18 cellular contexts compared by ENCODE assay signal in the genomic region with DNA sequence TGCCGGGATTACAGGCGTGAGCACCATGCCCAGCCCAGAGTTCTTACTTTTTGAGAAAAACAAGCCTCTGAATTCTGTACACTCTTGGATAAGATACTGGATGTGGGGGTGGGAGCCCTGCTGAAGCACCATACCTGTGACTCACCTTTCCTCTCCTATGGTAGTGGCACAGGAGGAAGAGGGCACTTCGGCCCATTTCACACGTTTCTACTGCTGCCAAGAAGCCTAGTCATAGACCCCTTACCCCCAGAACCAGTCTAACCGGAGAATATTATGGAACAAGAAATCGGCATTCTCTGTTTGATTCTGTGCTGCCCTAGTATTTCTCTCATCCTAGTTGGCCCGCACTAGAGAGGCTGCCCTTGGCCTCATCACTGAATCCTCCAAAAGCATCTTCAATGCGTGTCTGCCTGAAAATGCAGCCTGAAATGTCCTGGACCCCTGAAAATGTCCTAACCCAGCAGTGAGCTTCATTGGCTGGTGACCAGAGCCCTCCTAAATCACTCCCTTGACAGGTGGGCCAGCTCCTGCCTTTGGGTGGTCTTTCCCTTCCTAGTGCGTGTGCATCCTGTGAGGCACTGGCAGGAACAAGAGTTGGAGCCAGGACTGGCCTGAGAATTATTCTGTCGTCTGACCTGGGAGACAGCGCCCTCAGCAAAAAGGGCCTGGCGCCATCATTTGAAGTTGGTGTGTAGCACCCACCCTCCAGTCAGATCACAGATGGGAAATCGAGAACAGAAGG.
"Had no signal": no experiment of that assay in that cellular context is flagged by ENCODE, and none has a peak within 500 bp of the region (broad histone marks: within the 10 kb centered on the region; RNA-seq: fewer than 3 reads in every experiment).

No MANE protein-coding gene starts in this region.

- H3K9me3 ChIP-seq: adrenal gland, body of pancreas, pancreas, SK-N-SH, upper lobe of left lung had no signal

- H3K9me3 Mint-ChIP-seq: activated CD4-positive, alpha-beta T cell treated with anti-CD3 and anti-CD28 coated beads, Interleukin-2, amount 10 ng/mL, durations not matched to agents 24 days and 14 days; activated naive CD4-positive, alpha-beta T cell treated with anti-CD3 and anti-CD28 coated beads for 36 hours; activated T-helper 17 cell treated with anti-CD3 and anti-CD28 coated beads, Interleukin-2, amount 50 U/mL, for 72 hours had no signal

- H3K27me3 Mint-ChIP-seq: activated CD4-positive, alpha-beta T cell treated with anti-CD3 and anti-CD28 coated beads, Interleukin-2, amount 10 ng/mL, durations not matched to agents 24 days and 14 days; activated T-helper 17 cell treated with anti-CD3 and anti-CD28 coated beads, Interleukin-2, amount 50 U/mL, for 72 hours had no signal

- DNase-seq: activated CD4-positive, alpha-beta T cell treated with anti-CD3 and anti-CD28 coated beads, Interleukin-2, amount 10 ng/mL, durations not matched to agents 24 days and 14 days; activated naive CD4-positive, alpha-beta T cell treated with anti-CD3 and anti-CD28 coated beads for 36 hours; activated T-cell treated with anti-CD3 and anti-CD28 coated beads for 4 hours; body of pancreas; cerebellar nuclear complex; foreskin melanocyte; islet precursor cell; left ventricle myocardium superior; mesenchymal stem cell; pancreas; retina; SK-N-SH; T-helper 1 cell; upper lobe of left lung had no signal

- H3K27ac Mint-ChIP-seq: activated CD4-positive, alpha-beta T cell treated with anti-CD3 and anti-CD28 coated beads, Interleukin-2, amount 10 ng/mL, durations not matched to agents 24 days and 14 days; activated naive CD4-positive, alpha-beta T cell treated with anti-CD3 and anti-CD28 coated beads for 36 hours; activated T-helper 17 cell treated with anti-CD3 and anti-CD28 coated beads, Interleukin-2, amount 50 U/mL, for 72 hours had no signal

- H3K27ac ChIP-seq: adrenal gland, body of pancreas, pancreas, skin epidermis had no signal

- H3K9ac ChIP-seq: SK-N-SH had no signal

- FAIRE-seq: endometrium, pancreas had no signal

- H3K4me1 Mint-ChIP-seq: activated CD4-positive, alpha-beta T cell treated with anti-CD3 and anti-CD28 coated beads, Interleukin-2, amount 10 ng/mL, durations not matched to agents 24 days and 14 days; activated T-helper 17 cell treated with anti-CD3 and anti-CD28 coated beads, Interleukin-2, amount 50 U/mL, for 72 hours had no signal

- H3K4me1 ChIP-seq: body of pancreas, pancreas had no signal

- H3K27me3 ChIP-seq: adrenal gland, body of pancreas, pancreas, upper lobe of left lung had no signal

- H3K4me3 Mint-ChIP-seq: activated CD4-positive, alpha-beta T cell treated with anti-CD3 and anti-CD28 coated beads, Interleukin-2, amount 10 ng/mL, durations not matched to agents 24 days and 14 days; activated naive CD4-positive, alpha-beta T cell treated with anti-CD3 and anti-CD28 coated beads for 36 hours; activated T-helper 17 cell treated with anti-CD3 and anti-CD28 coated beads, Interleukin-2, amount 50 U/mL, for 72 hours had no signal

- H3K4me3 ChIP-seq: adrenal gland, body of pancreas, pancreas, skin epidermis, upper lobe of left lung had no signal
